28 cellular contexts compared by ENCODE assay signal in genomic region chr3:97705739-97706138, GRCh38.
"Had no signal": no experiment of that assay in that cellular context is flagged by ENCODE, and none has a peak within 500 bp of the region (broad histone marks: within the 10 kb centered on the region; RNA-seq: fewer than 3 reads in every experiment).

No MANE protein-coding gene starts in this region.

- ATAC-seq: activated T-helper 17 cell treated with anti-CD3 and anti-CD28 coated beads, Interleukin-2, amount 50 U/mL, for 72 hours; PC-3; T-cell had no signal

- H3K27ac ChIP-seq: colonic mucosa, SK-N-MC, VCaP had no signal

- DNase-seq: activated CD4-positive, alpha-beta memory T cell treated with anti-CD3 and anti-CD28 coated beads for 36 hours; activated CD4-positive, alpha-beta T cell treated with anti-CD3 and anti-CD28 coated beads, Interleukin-2, amount 10 ng/mL, durations not matched to agents 7 days and 5 days; activated CD4-positive, CD25-positive, alpha-beta regulatory T cell; activated CD8-positive, alpha-beta memory T cell treated with anti-CD3 and anti-CD28 coated beads for 24 hours; activated gamma-delta T cell; activated naive CD4-positive, alpha-beta T cell treated with anti-CD3 and anti-CD28 coated beads for 36 hours; activated T-cell treated with anti-CD3 and anti-CD28 coated beads for 4 hours; activated T-cell treated with anti-CD3 and anti-CD28 coated beads, Interleukin-2, amount 50 U/mL, for 48 hours; amygdala; colonic mucosa; Kasumi-1; KBM-7; MV-4-11; NCI-H1092 treated with DMSO at 0.1 percent for 48 hours; NCI-H1417 treated with DMSO at 0.1 percent for 48 hours; NCI-H187; NCI-H2081 treated with DMSO at 0.1 percent for 48 hours; NCI-H345; NCI-H510A treated with DMSO at 0.1 percent for 48 hours; NCI-H69; PC-3; T-cell had no signal

- H3K36me3 Mint-ChIP-seq: activated CD4-positive, alpha-beta memory T cell treated with anti-CD3 and anti-CD28 coated beads for 36 hours; activated naive CD8-positive, alpha-beta T cell; brain; T-cell had no signal

- H3K4me3 Mint-ChIP-seq: activated CD4-positive, alpha-beta memory T cell treated with anti-CD3 and anti-CD28 coated beads for 36 hours; activated CD4-positive, alpha-beta T cell treated with anti-CD3 and anti-CD28 coated beads, Interleukin-2, amount 10 ng/mL, durations not matched to agents 7 days and 5 days; activated naive CD4-positive, alpha-beta T cell treated with anti-CD3 and anti-CD28 coated beads for 36 hours; activated naive CD8-positive, alpha-beta T cell; activated T-helper 17 cell treated with anti-CD3 and anti-CD28 coated beads, Interleukin-2, amount 50 U/mL, for 72 hours; central memory CD8-positive, alpha-beta T cell; T-cell had no signal

- H3K4me1 Mint-ChIP-seq: activated CD4-positive, alpha-beta T cell treated with anti-CD3 and anti-CD28 coated beads, Interleukin-2, amount 10 ng/mL, durations not matched to agents 7 days and 5 days; activated T-helper 17 cell treated with anti-CD3 and anti-CD28 coated beads, Interleukin-2, amount 50 U/mL, for 72 hours; brain; central memory CD8-positive, alpha-beta T cell; T-cell had no signal

- H3K9me3 Mint-ChIP-seq: activated CD4-positive, alpha-beta memory T cell treated with anti-CD3 and anti-CD28 coated beads for 36 hours; activated CD4-positive, alpha-beta T cell treated with anti-CD3 and anti-CD28 coated beads, Interleukin-2, amount 10 ng/mL, durations not matched to agents 7 days and 5 days; activated naive CD4-positive, alpha-beta T cell treated with anti-CD3 and anti-CD28 coated beads for 36 hours; central memory CD8-positive, alpha-beta T cell; T-cell had no signal

- H3K27me3 Mint-ChIP-seq: brain had no signal

- H3K27ac Mint-ChIP-seq: activated CD4-positive, alpha-beta memory T cell treated with anti-CD3 and anti-CD28 coated beads for 36 hours; activated CD4-positive, alpha-beta T cell treated with anti-CD3 and anti-CD28 coated beads, Interleukin-2, amount 10 ng/mL, durations not matched to agents 7 days and 5 days; activated naive CD4-positive, alpha-beta T cell treated with anti-CD3 and anti-CD28 coated beads for 36 hours; activated naive CD8-positive, alpha-beta T cell; activated T-helper 17 cell treated with anti-CD3 and anti-CD28 coated beads, Interleukin-2, amount 50 U/mL, for 72 hours; T-cell had no signal

- H3K9me3 ChIP-seq: colonic mucosa had no signal

- H3K27me3 ChIP-seq: colonic mucosa had no signal

- H3K4me1 ChIP-seq: colonic mucosa had no signal
